21 cellular contexts compared by ENCODE assay signal in genomic region chr17:49404906-49405305, GRCh38. TPM values are rescaled to one million over a fixed set of nuclear protein-coding genes. Genes with fewer than 3 reads are reported as not detected.
A peak's percentile ranks its signal among the peaks of the same experiment; 100 is the strongest.
DNase-seq lines count a peak whose midpoint lies in the region; ATAC-seq, FAIRE-seq and TF ChIP-seq lines count a peak whose summit lies in the region.
"Had no signal": no experiment of that assay in that cellular context is flagged by ENCODE, and none has a peak within 500 bp of the region (broad histone marks: within the 10 kb centered on the region; RNA-seq: fewer than 3 reads in every experiment).

No MANE protein-coding gene starts in this region.

- H3K27ac Mint-ChIP-seq in activated naive CD8-positive, alpha-beta T cell = no peak overlapping the region
- H3K27ac Mint-ChIP-seq in activated naive CD8-positive, alpha-beta T cell treated with anti-CD3 and anti-CD28 coated beads, Interleukin-2, amount 50 U/mL, for 24 hours = no peak overlapping the region
- H3K27ac Mint-ChIP-seq in central memory CD8-positive, alpha-beta T cell (ENCODE audit: low read depth) = peak overlapping the region; percentile 91
- H3K27ac Mint-ChIP-seq in naive thymus-derived CD8-positive, alpha-beta T cell = peak overlapping the region in 8 of 10 donors; percentile 43 to 94 (median 86)

- ATAC-seq in activated naive CD8-positive, alpha-beta T cell treated with anti-CD3 and anti-CD28 coated beads, Interleukin-2, amount 50 U/mL, for 24 hours = no peak
- ATAC-seq in central memory CD8-positive, alpha-beta T cell (replicated peaks; ENCODE audit: extremely low read depth, poor library complexity, severe bottlenecking) = no peak
- no peak for ATAC-seq in naive thymus-derived CD8-positive, alpha-beta T cell
- no peak for ATAC-seq in GM18868 (IDR thresholded peaks at IDR 0.05; ENCODE audit: unreplicated experiment)
- ATAC-seq: HCT116, K562, sciatic nerve had no signal

- TF ChIP-seq POLR2A in tibial nerve (IDR thresholded peaks at IDR 0.05) = no peak

- no peaks in the 10 kb centered on the region for H3K9me3 ChIP-seq in tibial nerve
- H3K9me3 ChIP-seq: ovary, SK-N-SH had no signal

- H3K27me3 ChIP-seq in tibial nerve = no peaks in the 10 kb centered on the region
- H3K27me3 ChIP-seq: ovary had no signal

- H3K4me1 ChIP-seq in tibial nerve = peaks cover 0 to 55% (median 16%) of the 10 kb centered on the region in 4 donors

- peak overlapping the region; percentile 30 for H3K4me3 Mint-ChIP-seq in activated naive CD8-positive, alpha-beta T cell
- no peak overlapping the region for H3K4me3 Mint-ChIP-seq in activated naive CD8-positive, alpha-beta T cell treated with anti-CD3 and anti-CD28 coated beads, Interleukin-2, amount 50 U/mL, for 24 hours
- H3K4me3 Mint-ChIP-seq in central memory CD8-positive, alpha-beta T cell = peak overlapping the region; percentile 65
- peak overlapping the region in 3 of 10 donors; percentile 51 to 63 (median 59) for H3K4me3 Mint-ChIP-seq in naive thymus-derived CD8-positive, alpha-beta T cell

- 91 to 93% methylated on average over 14 of the region's 14 CpGs for WGBS in tibial nerve, 2 donors

- peaks cover 19% of the 10 kb centered on the region for H3K36me3 Mint-ChIP-seq in activated naive CD8-positive, alpha-beta T cell
- H3K36me3 Mint-ChIP-seq in activated naive CD8-positive, alpha-beta T cell treated with anti-CD3 and anti-CD28 coated beads, Interleukin-2, amount 50 U/mL, for 24 hours (ENCODE audit: low read depth) = peaks cover 63% of the 10 kb centered on the region
- peaks cover 28% of the 10 kb centered on the region for H3K36me3 Mint-ChIP-seq in central memory CD8-positive, alpha-beta T cell (ENCODE audit: insufficient read depth)
- peaks cover 10 to 73% (median 24%) of the 10 kb centered on the region in 3 donors for H3K36me3 Mint-ChIP-seq in naive thymus-derived CD8-positive, alpha-beta T cell

- H3K4me1 Mint-ChIP-seq in activated naive CD8-positive, alpha-beta T cell (ENCODE audit: low read depth) = peaks cover 35% of the 10 kb centered on the region
- peaks cover 55% of the 10 kb centered on the region for H3K4me1 Mint-ChIP-seq in activated naive CD8-positive, alpha-beta T cell treated with anti-CD3 and anti-CD28 coated beads, Interleukin-2, amount 50 U/mL, for 24 hours
- H3K4me1 Mint-ChIP-seq in central memory CD8-positive, alpha-beta T cell = peaks cover 40% of the 10 kb centered on the region
- H3K4me1 Mint-ChIP-seq in naive thymus-derived CD8-positive, alpha-beta T cell = peaks cover 18 to 52% (median 40%) of the 10 kb centered on the region in 4 donors

- DNase-seq in activated naive CD8-positive, alpha-beta T cell treated with anti-CD3 and anti-CD28 coated beads, Interleukin-2, amount 50 U/mL, for 24 hours = no peak
- no peak for DNase-seq in central memory CD8-positive, alpha-beta T cell (ENCODE audit: low spot score in 2 of 2)
- no peak for DNase-seq in naive thymus-derived CD8-positive, alpha-beta T cell
- DNase-seq in tibial nerve (ENCODE audit: low spot score in 2 of 2) (no peak), DMS114 treated with DMSO at 0.1 percent for 48 hours (lab: John Stamatoyannopoulos, UW; ENCODE audit: unreplicated experiment) (no peak), D721Med (ENCODE audit: insufficient read length, low spot score) (no peak)
- DNase-seq: activated CD4-positive, alpha-beta T cell treated with anti-CD3 and anti-CD28 coated beads for 1 hour; activated naive CD4-positive, alpha-beta T cell treated with Interleukin-2 at 50 U/mL for 16 hours; MV-4-11; NCI-H2029 treated with DMSO at 0.1 percent for 48 hours; NCI-H446; ovary; SK-N-SH had no signal

- no peaks in the 10 kb centered on the region for H3K27me3 Mint-ChIP-seq in activated naive CD8-positive, alpha-beta T cell
- H3K27me3 Mint-ChIP-seq in activated naive CD8-positive, alpha-beta T cell treated with anti-CD3 and anti-CD28 coated beads, Interleukin-2, amount 50 U/mL, for 24 hours = no peaks in the 10 kb centered on the region
- H3K27me3 Mint-ChIP-seq in central memory CD8-positive, alpha-beta T cell = no peaks in the 10 kb centered on the region
- no peaks in the 10 kb centered on the region for H3K27me3 Mint-ChIP-seq in naive thymus-derived CD8-positive, alpha-beta T cell

- peak overlapping the region; percentile 37 to 78 (median 52) for H3K27ac ChIP-seq in tibial nerve

- no peak overlapping the region for H3K4me3 ChIP-seq in tibial nerve
- H3K4me3 ChIP-seq: K562, lung, ovary had no signal

- H3K9me3 Mint-ChIP-seq in activated naive CD8-positive, alpha-beta T cell (ENCODE audit: low read depth) = no peaks in the 10 kb centered on the region
- no peaks in the 10 kb centered on the region for H3K9me3 Mint-ChIP-seq in activated naive CD8-positive, alpha-beta T cell treated with anti-CD3 and anti-CD28 coated beads, Interleukin-2, amount 50 U/mL, for 24 hours
- no peaks in the 10 kb centered on the region for H3K9me3 Mint-ChIP-seq in central memory CD8-positive, alpha-beta T cell
- no peaks in the 10 kb centered on the region for H3K9me3 Mint-ChIP-seq in naive thymus-derived CD8-positive, alpha-beta T cell

- peaks cover 0 to 69% (median 8%) of the 10 kb centered on the region in 3 donors for H3K36me3 ChIP-seq in tibial nerve
- H3K36me3 ChIP-seq: ovary had no signal

- no peak for TF ChIP-seq EP300 in tibial nerve (IDR thresholded peaks at IDR 0.05)

- POLR2A ChIA-PET in naive thymus-derived CD8-positive, alpha-beta T cell (lab: Charles Lee) = no interaction called here

- TF ChIP-seq CTCF in tibial nerve (IDR thresholded peaks at IDR 0.05) = no peak
- TF ChIP-seq CTCF in D721Med (IDR thresholded peaks at IDR 0.05; ENCODE audit: insufficient read depth, missing control alignments) = no peak

- no peak for FAIRE-seq in D721Med (lab: Jason Lieb, UNC)
- FAIRE-seq: colon, endometrium, K562 had no signal

RNA-seq across cellular contexts. Expression of gene PHB1, which starts 9.8 kb away (rescaled TPM):
- total RNA-seq in naive thymus-derived CD8-positive, alpha-beta T cell = 10 to 100 TPM; 61.8 to 70.0 TPM
- 100 to 1,000 TPM; 156 to 196 (median 164) TPM for polyA plus RNA-seq in naive thymus-derived CD8-positive, alpha-beta T cell
- 100 to 1,000 TPM in 1 of 4 donors, 10 to 100 TPM in 3; 83.5 to 114 (median 90.4) TPM for total RNA-seq in tibial nerve

RNA-seq across cellular contexts. Expression of gene ZNF652, which starts 42.9 kb away (rescaled TPM):
- total RNA-seq in naive thymus-derived CD8-positive, alpha-beta T cell = 10 to 100 TPM; 56.5 to 62.2 TPM
- 10 to 100 TPM; 19.9 to 20.8 (median 20.1) TPM for polyA plus RNA-seq in naive thymus-derived CD8-positive, alpha-beta T cell
- 10 to 100 TPM; 35.7 to 58.6 (median 43.9) TPM for total RNA-seq in tibial nerve

Comparison
In these comparisons a context has a peak if more than half of its experiments do, and no peak if none do; other contexts are left out.
1. H3K27ac Mint-ChIP-seq: peak in central memory CD8-positive, alpha-beta T cell (single experiment) and naive thymus-derived CD8-positive, alpha-beta T cell (8 of 10); none in activated naive CD8-positive, alpha-beta T cell (single experiment) and activated naive CD8-positive, alpha-beta T cell treated with anti-CD3 and anti-CD28 coated beads, Interleukin-2, amount 50 U/mL, for 24 hours (single experiment).